In the genomic region with DNA sequence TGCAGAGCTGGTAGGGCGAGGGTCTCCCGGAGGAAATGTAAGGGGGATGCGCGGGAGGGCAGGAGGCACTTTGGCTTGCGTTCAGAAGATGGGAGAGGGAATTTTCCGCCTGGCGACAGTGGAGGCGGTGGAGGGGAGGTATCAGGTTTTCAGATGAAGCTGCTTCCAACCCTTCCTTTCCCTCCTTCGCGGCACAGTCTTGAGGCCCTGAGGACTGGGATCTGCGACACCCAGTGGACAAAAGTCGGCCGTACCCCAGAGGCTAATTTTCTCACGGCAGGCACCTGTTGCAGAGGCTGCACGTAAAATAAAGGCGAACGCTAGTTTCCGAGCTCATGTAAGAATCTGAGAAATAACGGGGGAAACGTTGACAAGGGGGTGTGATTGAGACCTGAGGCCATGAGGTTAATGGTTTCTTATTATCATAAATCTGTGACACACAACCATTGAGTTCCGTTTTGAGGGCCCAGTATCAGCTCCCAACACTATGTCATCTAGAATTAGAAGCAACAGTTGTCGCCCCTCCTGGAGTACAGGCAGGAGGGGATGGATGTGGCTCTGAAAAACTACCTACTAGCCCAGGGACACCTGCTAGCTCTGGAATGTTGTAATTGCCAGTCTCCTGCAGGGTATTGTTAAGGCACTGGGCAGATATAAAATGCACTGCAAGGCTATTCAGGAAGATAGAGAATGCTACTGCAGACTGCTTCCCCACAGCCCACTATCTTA, we compare ENCODE assay signal across 8 cellular contexts. TPM values are rescaled to one million over a fixed set of nuclear protein-coding genes. Genes with fewer than 3 reads are reported as not detected.
DNase-seq lines count a peak whose midpoint lies in the region; ATAC-seq and TF ChIP-seq lines count a peak whose summit lies in the region.

No MANE protein-coding gene starts in this region.

- no peak overlapping the region for H3K9ac ChIP-seq in mucosa of rectum (ENCODE audit: low read depth in 1 of 2, low read length in 2 of 2)

- peaks cover 0 to 2% of the 10 kb centered on the region in 2 donors for H3K4me1 ChIP-seq in mucosa of rectum (ENCODE audit: control insufficient read depth in 2 of 2, insufficient read depth in 2 of 2, low read length in 2 of 2)

- no peak overlapping the region for H3K27ac ChIP-seq in mucosa of rectum (ENCODE audit: low read depth in 2 of 2, low read length in 2 of 2)

- H3K4me3 ChIP-seq in AG10803 (ENCODE audit: low read length) = peak overlapping the region; percentile 63
- peak overlapping the region; percentile 59 for H3K4me3 ChIP-seq in epithelial cell of proximal tubule (ENCODE audit: low read depth, low read length)
- H3K4me3 ChIP-seq in mucosa of rectum (ENCODE audit: low read length in 2 of 2) = peak overlapping the region; percentile 38 to 66

- peak; percentile 31 for ATAC-seq in GM18861 (IDR thresholded peaks at IDR 0.05; ENCODE audit: unreplicated experiment)
- peak; percentile 57 for ATAC-seq in HG03280 (IDR thresholded peaks at IDR 0.05; ENCODE audit: unreplicated experiment)
- peak; percentile 64 for ATAC-seq in stimulated activated naive CD8-positive, alpha-beta T cell treated with anti-CD3 and anti-CD28 coated beads, Interleukin-15, Interleukin-2, amounts not matched to agents 100 U/mL and 50 U/mL, for 24 hours

- H3K36me3 ChIP-seq in mucosa of rectum (ENCODE audit: control insufficient read depth in 2 of 2, insufficient read depth in 2 of 2, low read length in 2 of 2) = no peaks in the 10 kb centered on the region

- DNase-seq in AG10803 (ENCODE audit: low read depth) (peak; percentile 37), NCI-H524 (lab: John Stamatoyannopoulos, UW) (peak; percentile 73 to 90), epithelial cell of proximal tubule (ENCODE audit: low read depth) (no peak)
- peak; percentile 67 for DNase-seq in activated CD8-positive, alpha-beta memory T cell treated with anti-CD3 and anti-CD28 coated beads, Interleukin-2, amount 50 U/mL, for 48 hours
- peak; percentile 60 for DNase-seq in stimulated activated naive CD8-positive, alpha-beta T cell treated with anti-CD3 and anti-CD28 coated beads, Interleukin-15, Interleukin-2, amounts not matched to agents 100 U/mL and 50 U/mL, for 24 hours

- H3K9me3 ChIP-seq in mucosa of rectum (ENCODE audit: control insufficient read depth in 2 of 2, low read length in 2 of 2) = no peaks in the 10 kb centered on the region

- peaks cover 12 to 14% of the 10 kb centered on the region in 2 donors for H3K27me3 ChIP-seq in mucosa of rectum (ENCODE audit: control insufficient read depth in 2 of 2, insufficient read depth in 2 of 2, low read length in 2 of 2)

- TF ChIP-seq CTCF in AG10803 (conservative IDR thresholded peaks at IDR 0.05; ENCODE audit: low read length) = peak; percentile 53
- peak; percentile 58 for TF ChIP-seq CTCF in epithelial cell of proximal tubule (conservative IDR thresholded peaks at IDR 0.05; ENCODE audit: low read depth, low read length)

RNA-seq across cellular contexts. Expression of a gene that starts 1.1 kb away (rescaled TPM):
- 0.63 and 1.2 TPM in 2 replicates for total RNA-seq in epithelial cell of proximal tubule

RNA-seq across cellular contexts. Expression of a gene that starts 37.4 kb away (rescaled TPM):
- total RNA-seq in epithelial cell of proximal tubule = 2.9 and 4.1 TPM in 2 replicates

RNA-seq across cellular contexts. Expression of a gene that starts 43.4 kb away (rescaled TPM):
- 3.0 and 5.2 TPM in 2 replicates for total RNA-seq in epithelial cell of proximal tubule

RNA-seq across cellular contexts. Expression of a gene that starts 52.9 kb away (rescaled TPM):
- 16.1 and 16.3 TPM in 2 replicates for total RNA-seq in epithelial cell of proximal tubule
